8 cellular contexts compared by ENCODE assay signal in genomic region chr10:11164806-11165590, GRCh38.
A peak's percentile ranks its signal among the peaks of the same experiment; 100 is the strongest.
DNase-seq lines count a peak whose midpoint lies in the region; ATAC-seq and TF ChIP-seq lines count a peak whose summit lies in the region.

No MANE protein-coding gene starts in this region.

- peaks cover 8% of the 10 kb centered on the region for H3K9me3 Mint-ChIP-seq in activated CD4-positive, alpha-beta T cell treated with anti-CD3 and anti-CD28 coated beads, Interleukin-2, amount 10 ng/mL, durations not matched to agents 7 days and 5 days

- H3K4me1 Mint-ChIP-seq in activated CD4-positive, alpha-beta T cell treated with anti-CD3 and anti-CD28 coated beads, Interleukin-2, amount 10 ng/mL, durations not matched to agents 7 days and 5 days, result peaks cover 41% of the 10 kb centered on the region

- H3K4me3 Mint-ChIP-seq in activated CD4-positive, alpha-beta T cell treated with anti-CD3 and anti-CD28 coated beads, Interleukin-2, amount 10 ng/mL, durations not matched to agents 7 days and 5 days, result no peak overlapping the region

- peak overlapping the region; percentile 99 for H3K27ac Mint-ChIP-seq in activated CD4-positive, alpha-beta T cell treated with anti-CD3 and anti-CD28 coated beads, Interleukin-2, amount 10 ng/mL, durations not matched to agents 7 days and 5 days

- TF ChIP-seq CTCF in AG04449 (IDR thresholded peaks at IDR 0.05; ENCODE audit: insufficient read depth, low read length, missing control alignments), result no peak

- peak; percentile 50 for DNase-seq in AG04449 (ENCODE audit: low read depth, low spot score)
- DNase-seq in Kasumi-1 (lab: John Stamatoyannopoulos, UW), result peak; percentile 92 to 95
- peak; percentile 76 for DNase-seq in activated CD4-positive, alpha-beta T cell treated with anti-CD3 and anti-CD28 coated beads, Interleukin-2, amount 10 ng/mL, durations not matched to agents 7 days and 5 days
- DNase-seq in ecto neural progenitor cell (ENCODE audit: low spot score), result peak; percentile 66
- peak; percentile 93 for DNase-seq in medulla oblongata (ENCODE audit: extremely low spot score)
- DNase-seq in stimulated activated CD8-positive, alpha-beta memory T cell treated with anti-CD3 and anti-CD28 coated beads, Interleukin-12 subunit alpha, Interleukin-12 subunit beta, amount 100 ng/mL, for 4 hours (ENCODE audit: low read depth), result peak; percentile 41

- peaks cover 19% of the 10 kb centered on the region for H3K36me3 Mint-ChIP-seq in activated CD4-positive, alpha-beta T cell treated with anti-CD3 and anti-CD28 coated beads, Interleukin-2, amount 10 ng/mL, durations not matched to agents 7 days and 5 days (ENCODE audit: low read depth)

- CTCF ChIA-PET in AG04449 (lab: Yijun Ruan, JAX), result interaction anchor here (0.5 to 3.3 kb wide), 4 partner anchors 10 to 1844 kb away, joined by 3 to 13 read pairs (median 6); no protein-coding TSS in a partner anchor
- CTCF ChIA-PET in activated CD4-positive, alpha-beta T cell treated with anti-CD3 and anti-CD28 coated beads, Interleukin-2, amount 10 ng/mL, durations not matched to agents 7 days and 5 days (lab: Charles Lee), result interaction anchor here (0.7 to 4.1 kb wide), 17 partner anchors 8 to 159 kb away, joined by 3 to 40 read pairs (median 4); no protein-coding TSS in a partner anchor

- peak; percentile 29 for ATAC-seq in GM19351 (IDR thresholded peaks at IDR 0.05; ENCODE audit: unreplicated experiment)
- no peak for ATAC-seq in HG02763 (IDR thresholded peaks at IDR 0.05; ENCODE audit: unreplicated experiment)

- H3K4me3 ChIP-seq in AG04449 (ENCODE audit: low read depth, low read length), result peak overlapping the region; percentile 64

- POLR2A ChIA-PET in AG04449 (lab: Yijun Ruan, JAX), result interaction anchor here (0.6 kb wide), 2 partner anchors 10 to 13 kb away, joined by 3 to 6 read pairs; no protein-coding TSS in a partner anchor
- POLR2A ChIA-PET in activated CD4-positive, alpha-beta T cell treated with anti-CD3 and anti-CD28 coated beads, Interleukin-2, amount 10 ng/mL, durations not matched to agents 7 days and 5 days (lab: Charles Lee), result interaction anchor here (1.2 to 2.8 kb wide), 4 partner anchors 8 to 19 kb away, joined by 4 to 29 read pairs (median 17); no protein-coding TSS in a partner anchor

- no peaks in the 10 kb centered on the region for H3K27me3 Mint-ChIP-seq in activated CD4-positive, alpha-beta T cell treated with anti-CD3 and anti-CD28 coated beads, Interleukin-2, amount 10 ng/mL, durations not matched to agents 7 days and 5 days

Comparison
In these comparisons a context has a peak if more than half of its experiments do, and no peak if none do; other contexts are left out.
1. DNase-seq: peak in every context shown above with its lines; median percentile 94 in Kasumi-1; 93 in medulla oblongata; 76 in activated CD4-positive, alpha-beta T cell treated with anti-CD3 and anti-CD28 coated beads, Interleukin-2, amount 10 ng/mL, durations not matched to agents 7 days and 5 days; 66 in ecto neural progenitor cell; 50 in AG04449; 41 in stimulated activated CD8-positive, alpha-beta memory T cell treated with anti-CD3 and anti-CD28 coated beads, Interleukin-12 subunit alpha, Interleukin-12 subunit beta, amount 100 ng/mL, for 4 hours.